In genomic region chr15:28021281-28022039, GRCh38 we compare ENCODE assay signal across 8 cellular contexts.
DNase-seq lines count a peak whose midpoint lies in the region; ATAC-seq and TF ChIP-seq lines count a peak whose summit lies in the region.

No MANE protein-coding gene starts in this region.

- H3K27me3 ChIP-seq in mammary epithelial cell (ENCODE audit: insufficient read depth, low read length), result no peaks in the 10 kb centered on the region
- H3K27me3 ChIP-seq in right lobe of liver, result no peaks in the 10 kb centered on the region

- peak; percentile 94 for DNase-seq in ACHN
- DNase-seq in HEK293T (ENCODE audit: extremely low spot score), result peak; percentile 45
- peak; percentile 78 for DNase-seq in NCI-H446 treated with DMSO at 0.1 percent for 48 hours (lab: John Stamatoyannopoulos, UW)
- DNase-seq in mammary epithelial cell, result peak; percentile 2
- peak; percentile 90 to 97 (median 94) for DNase-seq in right lobe of liver
- no peak for DNase-seq in KG1 (lab: John Stamatoyannopoulos, UW)
- no peak for DNase-seq in effector CD8-positive, alpha-beta T cell (lab: John Stamatoyannopoulos, UW)

- TF ChIP-seq CTCF in mammary epithelial cell (conservative IDR thresholded peaks at IDR 0.05 in 1 of 2, IDR thresholded peaks at IDR 0.05 in 1 of 2; ENCODE audit: extremely low read depth in 1 of 2, insufficient read depth in 1 of 2, low read depth in 1 of 2, low read length in 2 of 2) (peak in 1 of 2 donors; percentile 8), right lobe of liver (IDR thresholded peaks at IDR 0.05) (peak; percentile 54 to 79 (median 62))

- no peak overlapping the region for H3K9ac ChIP-seq in mammary epithelial cell (ENCODE audit: insufficient read depth, low read length)

- H3K4me3 ChIP-seq in mammary epithelial cell (replicated peaks in 1 of 3; ENCODE audit: insufficient read depth in 1 of 3, low read depth in 2 of 3, low read length in 3 of 3), result no peak overlapping the region
- H3K4me3 ChIP-seq in right lobe of liver, result no peak overlapping the region

- intact Hi-C loops in mammary epithelial cell (cut with micrococcal nuclease) (no loop called here), right lobe of liver (cut with DNase I) (no loop called here)

- WGBS in mammary epithelial cell (ENCODE audit: low coverage, missing lambda C conversion rate), result under 1% methylated on average over 13 of the region's 17 CpGs
- WGBS in right lobe of liver (ENCODE audit: insufficient coverage, low coverage, low lambda C conversion rate, missing lambda C conversion rate), result 17% methylated on average over 11 of the region's 17 CpGs

- no peaks in the 10 kb centered on the region for H3K79me2 ChIP-seq in mammary epithelial cell (ENCODE audit: insufficient read depth, low read length)

- dilution Hi-C loops in mammary epithelial cell (cut with HindIII; ENCODE audit: low sequenced_read_pairs), result loop anchor here (5.0 kb wide), 1 partner anchor 64 kb away; no protein-coding TSS in a partner anchor

- H3K9me3 ChIP-seq in mammary epithelial cell (replicated peaks; ENCODE audit: insufficient read depth, low read length) (peaks cover 40% of the 10 kb centered on the region), right lobe of liver (no peaks in the 10 kb centered on the region)

- H3K27ac ChIP-seq in mammary epithelial cell (ENCODE audit: insufficient read depth, low read depth, low read length) (no peak overlapping the region), right lobe of liver (no peak overlapping the region)

- H3K4me1 ChIP-seq in mammary epithelial cell (ENCODE audit: insufficient read depth, low read length) (no peaks in the 10 kb centered on the region), right lobe of liver (no peaks in the 10 kb centered on the region)

- H3K4me2 ChIP-seq in mammary epithelial cell (ENCODE audit: insufficient read depth, low read depth, low read length), result no peak overlapping the region

- POLR2A ChIA-PET in HEK293T (lab: Yijun Ruan, JAX), result no interaction called here

- no TSS peak for BruUV-seq in mammary epithelial cell (replicated peaks; lab: Mats Ljungman, UMichigan)

- no peak for TF ChIP-seq POLR2A in right lobe of liver (IDR thresholded peaks at IDR 0.05)

- in situ Hi-C loops in ACHN (cut with HindIII; ENCODE audit: low pct_ligation_motif_present, low pct_unique_long_range_greater_than_20kb, low sequenced_read_pairs) (no loop called here), mammary epithelial cell (cut with MboI; ENCODE audit: low sequenced_read_pairs in 2 of 2) (no loop called here)

- ATAC-seq in right lobe of liver, result peak; percentile 76 to 94 (median 84)
- ATAC-seq in GM21528 (IDR thresholded peaks at IDR 0.05; ENCODE audit: low FRiP score, unreplicated experiment), result no peak

- H3K36me3 ChIP-seq in mammary epithelial cell (ENCODE audit: insufficient read depth, low read length) (no peaks in the 10 kb centered on the region), right lobe of liver (no peaks in the 10 kb centered on the region)

- no peak overlapping the region for H2AFZ ChIP-seq in mammary epithelial cell (ENCODE audit: low read depth, low read length)

- CTCF ChIA-PET in HEK293T (lab: Yijun Ruan, JAX) (interaction anchor here (0.6 to 0.9 kb wide), 4 partner anchors 10 to 76 kb away, joined by 3 to 6 read pairs (median 4); no protein-coding TSS in a partner anchor), mammary epithelial cell (lab: Charles Lee; ENCODE audit: low non-redundant PET) (no interaction called here)

- H4K20me1 ChIP-seq in mammary epithelial cell (ENCODE audit: insufficient read depth, low read length), result no peaks in the 10 kb centered on the region

TF ChIP-seq in HEK293T, 16 proteins besides CTCF, POLR2A, EP300 and RAD21:
- TF ChIP-seq BHLHE40 (IDR thresholded peaks at IDR 0.05; ENCODE audit: borderline replicate concordance) (no peak), ELF4 (IDR thresholded peaks at IDR 0.05) (no peak), NFRKB (IDR thresholded peaks at IDR 0.05) (no peak)

Comparison
In these comparisons a context has a peak if more than half of its experiments do, and no peak if none do; other contexts are left out.
1. DNase-seq: peak in ACHN (single experiment), HEK293T (single experiment), NCI-H446 treated with DMSO at 0.1 percent for 48 hours (single experiment), mammary epithelial cell (single experiment) and right lobe of liver (3 of 3); none in KG1 (single experiment) and effector CD8-positive, alpha-beta T cell (single experiment).